Comparison of ENCODE assay signal across 31 cellular contexts in genomic region chr2:187985195-187985594, GRCh38.
"Had no signal": no experiment of that assay in that cellular context is flagged by ENCODE, and none has a peak within 500 bp of the region (broad histone marks: within the 10 kb centered on the region; RNA-seq: fewer than 3 reads in every experiment).

No MANE protein-coding gene starts in this region.

- H3K4me3 ChIP-seq: adrenal gland, body of pancreas, breast epithelium, MG63, Peyer's patch, SJSA1 had no signal

- H3K9me3 ChIP-seq: adrenal gland, body of pancreas, breast epithelium, MG63, Peyer's patch, SJSA1 had no signal

- ATAC-seq: activated CD4-positive, alpha-beta T cell treated with anti-CD3 and anti-CD28 coated beads for 36 hours; activated CD4-positive, CD25-positive, alpha-beta regulatory T cell treated with anti-CD3 and anti-CD28 coated beads, Interleukin-2, amount 50 U/mL, for 24 hours; activated CD8-positive, alpha-beta T cell treated with anti-CD3 and anti-CD28 coated beads, Interleukin-2, amount 10 ng/mL, durations not matched to agents 7 days and 5 days; activated naive CD4-positive, alpha-beta T cell treated with anti-CD3 and anti-CD28 coated beads, Interleukin-2, amount 50 U/mL, for 72 hours; body of pancreas; PC-3 had no signal

- DNase-seq: activated CD4-positive, alpha-beta T cell treated with anti-CD3 and anti-CD28 coated beads for 36 hours; activated CD4-positive, alpha-beta T cell treated with anti-CD3 and anti-CD28 coated beads, Interleukin-2, amount 10 ng/mL, durations not matched to agents 7 days and 5 days; activated CD4-positive, alpha-beta T cell treated with anti-CD3 and anti-CD28 coated beads, Interleukin-2, amount 50 U/mL, for 48 hours; activated CD8-positive, alpha-beta T cell treated with anti-CD3 and anti-CD28 coated beads, Interleukin-2, amount 10 ng/mL, durations not matched to agents 7 days and 5 days; activated gamma-delta T cell; activated naive CD4-positive, alpha-beta T cell treated with Interleukin-2 at 50 U/mL for 16 hours; activated T-cell treated with anti-CD3 and anti-CD28 coated beads, Interleukin-2, amount 50 U/mL, for 24 hours; adrenal gland; body of pancreas; Karpas-422; MG63; MV-4-11; NCI-H1092; NCI-H1436 treated with DMSO at 0.1 percent for 48 hours; NCI-H1694 treated with DMSO at 0.1 percent for 48 hours; NCI-H2029; NCI-H345; NCI-H524 treated with DMSO at 0.1 percent for 48 hours; NK-92 treated with Interleukin-12 subunit alpha and Interleukin-12 subunit beta, amount 100 ng/mL, for 24 hours; PC-3; Peyer's patch; SHP77 treated with DMSO at 0.1 percent for 48 hours; SW 1271; T-helper 1 cell; T-helper 2 cell; T-helper 9 cell had no signal

- H3K27ac ChIP-seq: adrenal gland, body of pancreas, breast epithelium, Peyer's patch, SJSA1 had no signal

- FAIRE-seq: astrocyte had no signal

- H3K4me1 ChIP-seq: adrenal gland, breast epithelium, Peyer's patch had no signal

- H3K27me3 ChIP-seq: adrenal gland, body of pancreas, breast epithelium, MG63, Peyer's patch, SJSA1 had no signal

- H3K36me3 ChIP-seq: adrenal gland, breast epithelium, MG63, Peyer's patch, SJSA1 had no signal
